ENCODE assay signal across 14 cellular contexts in the genomic region with DNA sequence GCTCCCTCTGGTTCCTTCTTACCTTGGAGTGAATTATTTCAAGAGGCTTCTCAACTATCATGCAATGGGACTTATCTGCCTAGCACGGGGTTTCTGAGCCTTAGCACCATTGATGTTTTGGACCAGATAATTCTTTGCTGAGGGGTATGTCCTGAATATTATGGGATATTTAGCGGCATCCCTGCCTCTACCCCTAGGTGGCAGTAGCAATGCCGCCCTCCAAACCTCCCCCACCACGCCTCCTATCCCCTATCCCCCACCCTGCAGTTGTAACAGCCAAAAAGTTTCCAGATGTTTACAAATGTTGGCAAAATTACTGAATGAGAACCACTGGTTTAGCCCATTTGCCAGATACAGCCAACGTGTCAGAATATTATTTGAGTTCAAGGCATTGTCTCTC.
DNase-seq lines count a peak whose midpoint lies in the region; ATAC-seq and TF ChIP-seq lines count a peak whose summit lies in the region.
"Had no signal": no experiment of that assay in that cellular context is flagged by ENCODE, and none has a peak within 500 bp of the region (broad histone marks: within the 10 kb centered on the region; RNA-seq: fewer than 3 reads in every experiment).

No MANE protein-coding gene starts in this region.

- H3K27me3 ChIP-seq in H7 (ENCODE audit: control insufficient read depth, insufficient read depth, low read length) (no peaks in the 10 kb centered on the region), Peyer's patch (no peaks in the 10 kb centered on the region)
- H3K27me3 ChIP-seq: gastrocnemius medialis, SJSA1 had no signal

- ATAC-seq in GM18870 (IDR thresholded peaks at IDR 0.05; ENCODE audit: unreplicated experiment): no peak
- ATAC-seq: gastrocnemius medialis had no signal

- no peaks in the 10 kb centered on the region for H3K9me3 ChIP-seq in Peyer's patch
- H3K9me3 ChIP-seq: gastrocnemius medialis, SJSA1 had no signal

- H3K36me3 ChIP-seq in H7 (replicated peaks; ENCODE audit: control insufficient read depth, insufficient read depth, low read length): no peaks in the 10 kb centered on the region
- H3K36me3 ChIP-seq in Peyer's patch: no peaks in the 10 kb centered on the region
- H3K36me3 ChIP-seq: gastrocnemius medialis, SJSA1 had no signal

- intact Hi-C loops in posterior cingulate gyrus (cut with DNase I): no loop called here

- no peaks in the 10 kb centered on the region for H3K4me1 ChIP-seq in Peyer's patch
- H3K4me1 ChIP-seq: gastrocnemius medialis had no signal

- POLR2A ChIA-PET in RWPE1 (lab: Yijun Ruan, JAX; ENCODE audit: low non-redundant PET): no interaction called here

- no peak for TF ChIP-seq POLR2A in Peyer's patch (IDR thresholded peaks at IDR 0.05)

- TF ChIP-seq CTCF in C4-2B (conservative IDR thresholded peaks at IDR 0.05): peak; percentile 74
- no peak for TF ChIP-seq CTCF in RWPE1 (conservative IDR thresholded peaks at IDR 0.05; ENCODE audit: low read depth)
- no peak for TF ChIP-seq CTCF in Peyer's patch (IDR thresholded peaks at IDR 0.05)

- H3K4me3 ChIP-seq in H7 (ENCODE audit: insufficient read depth, low read depth, low read length) (no peak overlapping the region), Peyer's patch (no peak overlapping the region)
- H3K4me3 ChIP-seq: gastrocnemius medialis, SJSA1 had no signal

- H3K27ac ChIP-seq in C4-2B (no peak overlapping the region), RWPE1 (no peak overlapping the region), Peyer's patch (no peak overlapping the region)
- H3K27ac ChIP-seq: gastrocnemius medialis, SJSA1 had no signal

- DNase-seq in H7 (peak; percentile 38), RWPE1 (ENCODE audit: low spot score) (peak; percentile 10), iPS-NIHi7 (ENCODE audit: extremely low spot score) (peak; percentile 64), posterior cingulate gyrus (no peak), SKM-1 treated with dmso at 0.1 percent for 144 hours (lab: John Stamatoyannopoulos, UW; ENCODE audit: unreplicated experiment) (no peak), Peyer's patch (no peak)
- DNase-seq: activated naive CD4-positive, alpha-beta T cell treated with anti-CD3 and anti-CD28 coated beads for 36 hours; AML-193; gastrocnemius medialis; NCI-H146; stimulated activated CD4-positive, alpha-beta T cell treated with anti-CD3 and anti-CD28 coated beads, Interleukin-2, amount 100 ng/mL, for 48 hours had no signal

- CTCF ChIA-PET in RWPE1 (lab: Yijun Ruan, JAX): no interaction called here

Comparison
In these comparisons a context has a peak if more than half of its experiments do, and no peak if none do; other contexts are left out.
1. DNase-seq: peak in H7 (single experiment), RWPE1 (single experiment) and iPS-NIHi7 (single experiment); none in posterior cingulate gyrus (0 of 10), SKM-1 treated with dmso at 0.1 percent for 144 hours (single experiment) and Peyer's patch (0 of 3).